1 cellular context compared by ENCODE assay signal in genomic region chr19:12544401-12544876, GRCh38.
A peak's percentile ranks its signal among the peaks of the same experiment; 100 is the strongest.
TF ChIP-seq lines count a peak whose summit lies in the region.

No MANE protein-coding gene starts in this region.

TF ChIP-seq in K562, 482 proteins besides CTCF, POLR2A, EP300 and RAD21 (continued from another document and continues in another):
- no peak for TF ChIP-seq CHD7 (IDR thresholded peaks at IDR 0.05; ENCODE audit: low read depth, low read length)
- no peak for TF ChIP-seq RBM15 (IDR thresholded peaks at IDR 0.05; ENCODE audit: insufficient read depth, low read length)
- TF ChIP-seq ELF2 (CRISPR knock-in tag; IDR thresholded peaks at IDR 0.05) = no peak
- no peak for TF ChIP-seq ZNF512 (tag; IDR thresholded peaks at IDR 0.05)
- no peak for TF ChIP-seq RBM17 (IDR thresholded peaks at IDR 0.05; ENCODE audit: borderline replicate concordance, low read depth, low read length)
- no peak for TF ChIP-seq BCL6 (CRISPR knock-in tag; IDR thresholded peaks at IDR 0.05)
- TF ChIP-seq PRMT5 (CRISPR knock-in tag; IDR thresholded peaks at IDR 0.05) = no peak
- TF ChIP-seq CTCFL (IDR thresholded peaks at IDR 0.05; ENCODE audit: borderline replicate concordance, insufficient read depth, low read depth, low read length, poor library complexity, severe bottlenecking) = no peak
- TF ChIP-seq ZBTB49 (CRISPR knock-in tag; IDR thresholded peaks at IDR 0.05; ENCODE audit: borderline replicate concordance) = no peak
- TF ChIP-seq ZBED1 (IDR thresholded peaks at IDR 0.05) = peak; percentile 84
- no peak for TF ChIP-seq ZFP1 (CRISPR knock-in tag; IDR thresholded peaks at IDR 0.05)
- TF ChIP-seq NFIC (IDR thresholded peaks at IDR 0.05) = peak; percentile 99
- TF ChIP-seq CBX8 (IDR thresholded peaks at IDR 0.05; ENCODE audit: borderline replicate concordance, extremely low read depth, low read depth, low read length, poor library complexity, severe bottlenecking) = no peak
- TF ChIP-seq ZNF551 (CRISPR knock-in tag; IDR thresholded peaks at IDR 0.05) = no peak
- no peak for TF ChIP-seq ZBTB12 (CRISPR knock-in tag; IDR thresholded peaks at IDR 0.05)
- TF ChIP-seq ZNF75A (CRISPR knock-in tag; IDR thresholded peaks at IDR 0.05) = no peak
- TF ChIP-seq SRF (CRISPR knock-in tag; IDR thresholded peaks at IDR 0.05) = no peak
- TF ChIP-seq STAT6 (CRISPR knock-in tag; IDR thresholded peaks at IDR 0.05) = no peak
- TF ChIP-seq CHD4 (IDR thresholded peaks at IDR 0.05; ENCODE audit: insufficient read depth, insufficient replicate concordance, low read depth, low read length, poor library complexity, severe bottlenecking) = no peak
- no peak for TF ChIP-seq MXI1 (IDR thresholded peaks at IDR 0.05; ENCODE audit: low read depth, low read length)
- peak; percentile 88 for TF ChIP-seq CCNT2 (IDR thresholded peaks at IDR 0.05; ENCODE audit: borderline replicate concordance, extremely low read depth, insufficient read length, low read depth, low read length)
- TF ChIP-seq RAD51 (IDR thresholded peaks at IDR 0.05; ENCODE audit: borderline replicate concordance, low read depth) = peak; percentile 82
- peak; percentile 65 for TF ChIP-seq MAFF (IDR thresholded peaks at IDR 0.05; ENCODE audit: low read length)
- TF ChIP-seq ZNF347 (CRISPR knock-in tag; IDR thresholded peaks at IDR 0.05; ENCODE audit: low read depth) = no peak
- TF ChIP-seq ZNF76 (CRISPR knock-in tag; IDR thresholded peaks at IDR 0.05; ENCODE audit: borderline replicate concordance) = 0 out of 2 replicates have a peak, but pooled peaks have one; percentile 24
- no peak for TF ChIP-seq ZNF518B (CRISPR knock-in tag; IDR thresholded peaks at IDR 0.05)
- no peak for TF ChIP-seq PTRF (tag; IDR thresholded peaks at IDR 0.05)
- peak; percentile 65; the same call in 1 of the 2 replicates for TF ChIP-seq TOE1 (IDR thresholded peaks at IDR 0.05; ENCODE audit: borderline replicate concordance)
- TF ChIP-seq TOE1 (CRISPR knock-in tag; IDR thresholded peaks at IDR 0.05; ENCODE audit: borderline replicate concordance, low read depth) = no peak
- no peak for TF ChIP-seq SETDB1 (IDR thresholded peaks at IDR 0.05; ENCODE audit: low read length)
- peak; percentile 87 for TF ChIP-seq NBN (IDR thresholded peaks at IDR 0.05; ENCODE audit: low read depth)
- TF ChIP-seq ZNF780A (CRISPR knock-in tag; IDR thresholded peaks at IDR 0.05) = no peak
